13 cellular contexts compared by ENCODE assay signal in the genomic region with DNA sequence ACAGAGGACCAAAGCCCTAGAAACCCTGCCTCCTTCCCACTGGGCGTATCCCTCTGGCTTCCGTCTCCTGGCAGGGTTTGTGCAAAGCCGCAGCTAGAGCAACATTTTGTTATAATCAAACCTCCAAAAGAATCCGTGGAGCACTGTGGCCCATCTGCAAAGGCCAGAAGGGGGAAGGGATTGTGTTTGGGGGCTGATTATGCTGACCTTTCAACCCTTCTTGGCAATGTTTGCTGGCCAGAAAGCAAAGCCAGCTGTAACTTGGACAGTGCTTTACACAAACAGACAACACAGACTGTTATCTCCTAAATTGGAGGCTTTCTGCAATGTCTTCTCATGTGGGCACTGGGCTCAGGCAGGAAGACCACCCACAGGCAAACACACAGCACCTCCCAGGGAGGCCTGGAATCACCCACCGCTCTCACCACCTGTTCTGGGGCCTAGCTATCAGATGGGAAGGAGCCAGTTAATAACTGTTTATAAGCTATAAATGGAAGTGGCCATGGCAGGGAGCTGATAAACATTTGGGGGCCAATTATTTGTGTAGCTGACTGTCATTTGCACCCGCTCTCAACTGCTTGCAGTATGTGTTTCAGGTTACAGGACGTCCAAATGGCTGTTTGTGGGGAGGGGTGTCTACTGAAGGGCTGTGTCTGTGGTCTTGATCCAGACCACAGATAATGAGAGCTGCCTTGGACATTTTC.
DNase-seq lines count a peak whose midpoint lies in the region; ATAC-seq and TF ChIP-seq lines count a peak whose summit lies in the region.
"Had no signal": no experiment of that assay in that cellular context is flagged by ENCODE, and none has a peak within 500 bp of the region (broad histone marks: within the 10 kb centered on the region; RNA-seq: fewer than 3 reads in every experiment).

No MANE protein-coding gene starts in this region.

- peaks cover 6% of the 10 kb centered on the region; the same call in 1 of the 2 replicates for H3F3A ChIP-seq in GM23248 (ENCODE audit: insufficient read depth)

- no peaks in the 10 kb centered on the region for H3K79me2 ChIP-seq in GM23248 (ENCODE audit: insufficient read depth)

- POLR2A ChIA-PET in HEK293 (lab: Yijun Ruan, JAX): interaction anchor here (0.6 to 1.0 kb wide), 2 partner anchors 18 to 121 kb away, joined by 3 read pairs; no protein-coding TSS in a partner anchor

- WGBS in GM23248 (ENCODE audit: low coverage in 1 of 2, low lambda C conversion rate in 2 of 2, missing lambda C conversion rate in 2 of 2), 2 experiments: 54 to 56% methylated on average over 7 of the region's 7 CpGs

- intact Hi-C loops in left ventricle myocardium superior (cut with micrococcal nuclease): no loop called here

- CTCF ChIA-PET in HEK293 (lab: Yijun Ruan, JAX): interaction anchor here (0.6 to 1.2 kb wide), 4 partner anchors 18 to 1255 kb away, joined by 3 to 4 read pairs (median 4); no protein-coding TSS in a partner anchor

- no peaks in the 10 kb centered on the region for H4K20me1 ChIP-seq in GM23248 (ENCODE audit: insufficient read depth)

- DNase-seq in SK-N-DZ (ENCODE audit: low spot score): peak; percentile 38
- peak; percentile 58 for DNase-seq in left ventricle myocardium superior
- DNase-seq in retina: peak; percentile 80
- DNase-seq in foreskin keratinocyte: no peak
- DNase-seq in GM23248: no peak
- DNase-seq: colonic mucosa, natural killer cell, NCI-H1436 had no signal

- no peak overlapping the region for H3K4me2 ChIP-seq in GM23248 (ENCODE audit: unreplicated experiment)

- peak; percentile 87 for ATAC-seq in left ventricle myocardium superior
- ATAC-seq in foreskin keratinocyte: no peak
- no peak for ATAC-seq in GM21526 (IDR thresholded peaks at IDR 0.05; ENCODE audit: low FRiP score, unreplicated experiment)
- ATAC-seq in HG03097 (IDR thresholded peaks at IDR 0.05; ENCODE audit: low FRiP score, unreplicated experiment): no peak
- ATAC-seq: natural killer cell; stimulated activated memory B cell treated with anti-CD40 and anti-IgM and Interleukin-4, amounts not matched to agents 10 μg/mL and 1 μg/mL and 100 μg/mL, for 72 hours had no signal

- no peak for TF ChIP-seq CTCF in HEK293 (tag by site-specific recombination; IDR thresholded peaks at IDR 0.05)
- no peak for TF ChIP-seq CTCF in foreskin keratinocyte (conservative IDR thresholded peaks at IDR 0.05)

- H3K27ac ChIP-seq in HEK293 (ENCODE audit: extremely low read depth, low read depth, low read length) (peak overlapping the region; percentile 29; the same call in 1 of the 2 replicates), foreskin keratinocyte (no peak overlapping the region), GM23248 (no peak overlapping the region)
- H3K27ac ChIP-seq: C4-2B, colonic mucosa had no signal

- H3K27me3 ChIP-seq in foreskin keratinocyte (peaks cover 19% of the 10 kb centered on the region), GM23248 (replicated peaks; ENCODE audit: insufficient read depth) (no peaks in the 10 kb centered on the region; the same call in 1 of the 2 replicates)
- H3K27me3 ChIP-seq: colonic mucosa had no signal

- H3K36me3 ChIP-seq in HEK293 (ENCODE audit: control insufficient read depth in 2 of 2, insufficient read depth in 1 of 2, low read length in 2 of 2) (no peaks in the 10 kb centered on the region), GM23248 (ENCODE audit: low read depth) (no peaks in the 10 kb centered on the region)
- H3K36me3 ChIP-seq: colonic mucosa had no signal

- H3K4me1 ChIP-seq in HEK293 (ENCODE audit: control insufficient read depth, insufficient read depth, low read length): peaks cover 13% of the 10 kb centered on the region
- no peaks in the 10 kb centered on the region for H3K4me1 ChIP-seq in foreskin keratinocyte
- peaks cover 12% of the 10 kb centered on the region; the same call in 1 of the 2 replicates for H3K4me1 ChIP-seq in GM23248 (ENCODE audit: insufficient read depth)
- H3K4me1 ChIP-seq: colonic mucosa had no signal

- H3K9me3 ChIP-seq in HEK293 (ENCODE audit: control insufficient read depth, insufficient read depth, low read depth, low read length) (no peaks in the 10 kb centered on the region), GM23248 (ENCODE audit: low read depth) (no peaks in the 10 kb centered on the region)
- H3K9me3 ChIP-seq: colonic mucosa had no signal

- H3K9me2 ChIP-seq in GM23248 (ENCODE audit: insufficient read depth): no peaks in the 10 kb centered on the region

- no peak overlapping the region for H3K9ac ChIP-seq in GM23248

- H3K4me3 ChIP-seq in HEK293 (ENCODE audit: low read depth, low read length): no peak overlapping the region
- no peak overlapping the region for H3K4me3 ChIP-seq in GM23248
- H3K4me3 ChIP-seq: colonic mucosa had no signal

- in situ Hi-C loops in GM23248 (cut with MboI): no loop called here

- no peak overlapping the region for H2AFZ ChIP-seq in GM23248

TF ChIP-seq in HEK293, 187 proteins besides CTCF, POLR2A, EP300 and RAD21:
- TF ChIP-seq ZNF501 (tag by site-specific recombination; IDR thresholded peaks at IDR 0.05) (no peak), ZNF341 (tag by site-specific recombination; IDR thresholded peaks at IDR 0.05; ENCODE audit: low read depth) (peak; percentile 43; the same call in 1 of the 2 replicates), ZNF473 (tag by site-specific recombination; IDR thresholded peaks at IDR 0.05) (no peak), ZIC2 (tag by site-specific recombination; IDR thresholded peaks at IDR 0.05) (peak; percentile 93), GLIS1 (tag by site-specific recombination; IDR thresholded peaks at IDR 0.05) (peak; percentile 82), TRIM28 (IDR thresholded peaks at IDR 0.05; ENCODE audit: borderline replicate concordance, low read length) (0 out of 2 replicates have a peak, but pooled peaks have one; percentile 29), ZNF423 (tag by site-specific recombination; IDR thresholded peaks at IDR 0.05) (0 out of 2 replicates have a peak, but pooled peaks have one; percentile 13), FEZF1 (tag by site-specific recombination; IDR thresholded peaks at IDR 0.05) (peak; percentile 74)
- TF ChIP-seq, protein P1, sequence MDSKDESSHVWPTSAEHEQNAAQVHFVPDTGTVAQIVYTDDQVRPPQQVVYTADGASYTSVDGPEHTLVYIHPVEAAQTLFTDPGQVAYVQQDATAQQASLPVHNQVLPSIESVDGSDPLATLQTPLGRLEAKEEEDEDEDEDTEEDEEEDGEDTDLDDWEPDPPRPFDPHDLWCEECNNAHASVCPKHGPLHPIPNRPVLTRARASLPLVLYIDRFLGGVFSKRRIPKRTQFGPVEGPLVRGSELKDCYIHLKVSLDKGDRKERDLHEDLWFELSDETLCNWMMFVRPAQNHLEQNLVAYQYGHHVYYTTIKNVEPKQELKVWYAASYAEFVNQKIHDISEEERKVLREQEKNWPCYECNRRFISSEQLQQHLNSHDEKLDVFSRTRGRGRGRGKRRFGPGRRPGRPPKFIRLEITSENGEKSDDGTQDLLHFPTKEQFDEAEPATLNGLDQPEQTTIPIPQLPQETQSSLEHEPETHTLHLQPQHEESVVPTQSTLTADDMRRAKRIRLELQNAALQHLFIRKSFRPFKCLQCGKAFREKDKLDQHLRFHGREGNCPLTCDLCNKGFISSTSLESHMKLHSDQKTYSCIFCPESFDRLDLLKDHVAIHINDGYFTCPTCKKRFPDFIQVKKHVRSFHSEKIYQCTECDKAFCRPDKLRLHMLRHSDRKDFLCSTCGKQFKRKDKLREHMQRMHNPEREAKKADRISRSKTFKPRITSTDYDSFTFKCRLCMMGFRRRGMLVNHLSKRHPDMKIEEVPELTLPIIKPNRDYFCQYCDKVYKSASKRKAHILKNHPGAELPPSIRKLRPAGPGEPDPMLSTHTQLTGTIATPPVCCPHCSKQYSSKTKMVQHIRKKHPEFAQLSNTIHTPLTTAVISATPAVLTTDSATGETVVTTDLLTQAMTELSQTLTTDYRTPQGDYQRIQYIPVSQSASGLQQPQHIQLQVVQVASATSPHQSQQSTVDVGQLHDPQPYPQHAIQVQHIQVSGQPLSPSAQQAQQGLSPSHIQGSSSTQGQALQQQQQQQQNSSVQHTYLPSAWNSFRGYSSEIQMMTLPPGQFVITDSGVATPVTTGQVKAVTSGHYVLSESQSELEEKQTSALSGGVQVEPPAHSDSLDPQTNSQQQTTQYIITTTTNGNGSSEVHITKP (tag by site-specific recombination; IDR thresholded peaks at IDR 0.05): peak; percentile 69

Comparison
In these comparisons a context has a peak if more than half of its experiments do, and no peak if none do; other contexts are left out.
1. DNase-seq: peak in SK-N-DZ (single experiment), left ventricle myocardium superior (single experiment) and retina (single experiment); none in foreskin keratinocyte (0 of 2) and GM23248 (single experiment).